24 cellular contexts compared by ENCODE assay signal in genomic region chr15:39539973-39540558, GRCh38.
"Had no signal": no experiment of that assay in that cellular context is flagged by ENCODE, and none has a peak within 500 bp of the region (broad histone marks: within the 10 kb centered on the region; RNA-seq: fewer than 3 reads in every experiment).

No MANE protein-coding gene starts in this region.

- H3K4me3 ChIP-seq: esophagus squamous epithelium, lower lobe of right lung, stomach, suprapubic skin, transverse colon had no signal

- ATAC-seq: activated T-cell treated with anti-CD3 and anti-CD28 coated beads, Interleukin-2, amount 50 U/mL, for 4 hours; activated T-helper 17 cell treated with anti-CD3 and anti-CD28 coated beads, Interleukin-2, amount 50 U/mL, for 72 hours; left colon; lower lobe of right lung; natural killer cell; stimulated activated naive B cell treated with anti-CD40 and anti-IgM and Interleukin-4, amounts not matched to agents 10 μg/mL and 1 μg/mL and 100 μg/mL, for 72 hours had no signal

- H3K27me3 ChIP-seq: esophagus squamous epithelium, stomach, suprapubic skin, transverse colon had no signal

- H3K4me1 ChIP-seq: lower lobe of right lung, transverse colon had no signal

- H3K36me3 ChIP-seq: esophagus squamous epithelium, lower lobe of right lung, stomach, suprapubic skin, transverse colon had no signal

- DNase-seq: activated CD4-positive, alpha-beta memory T cell treated with anti-CD3 and anti-CD28 coated beads, Interleukin-2, amount 10 ng/mL, durations not matched to agents 7 days and 5 days; activated CD4-positive, alpha-beta T cell treated with anti-CD3 and anti-CD28 coated beads, Interleukin-2, amount 10 ng/mL, durations not matched to agents 24 days and 14 days; activated CD4-positive, CD25-positive, alpha-beta regulatory T cell treated with anti-CD3 and anti-CD28 coated beads, Interleukin-2, amount 50 U/mL, for 72 hours; activated CD8-positive, alpha-beta memory T cell treated with anti-CD3 and anti-CD28 coated beads, Interleukin-2, amount 50 U/mL, for 48 hours; activated gamma-delta T cell treated with Interleukin-2 at 50 U/mL for 16 hours; activated naive CD4-positive, alpha-beta T cell treated with anti-CD3 and anti-CD28 coated beads, Interleukin-2, amount 50 U/mL, for 16 hours; activated T-cell treated with anti-CD3 and anti-CD28 coated beads, Interleukin-2, amount 50 U/mL, for 4 hours; amniotic stem cell; central memory CD4-positive, alpha-beta T cell; endodermal cell; esophagus squamous epithelium; left colon; lower lobe of right lung; mesenchymal stem cell; natural killer cell; retina; stimulated activated CD4-positive, alpha-beta T cell treated with anti-CD3 and anti-CD28 coated beads, Interleukin-15, amount 100 ng/mL, for 24 hours; stimulated activated CD4-positive, alpha-beta T cell treated with anti-CD3 and anti-CD28 coated beads, Interleukin-2, amount 100 ng/mL, for 24 hours; stimulated activated naive B cell treated with anti-CD40 and anti-IgM and Interleukin-4, amounts not matched to agents 10 μg/mL and 1 μg/mL and 100 μg/mL, for 72 hours; stomach; T-helper 2 cell; transverse colon had no signal

- H3K27ac ChIP-seq: lower lobe of right lung, suprapubic skin had no signal
